Comparison of ENCODE assay signal across 15 cellular contexts in the genomic region with DNA sequence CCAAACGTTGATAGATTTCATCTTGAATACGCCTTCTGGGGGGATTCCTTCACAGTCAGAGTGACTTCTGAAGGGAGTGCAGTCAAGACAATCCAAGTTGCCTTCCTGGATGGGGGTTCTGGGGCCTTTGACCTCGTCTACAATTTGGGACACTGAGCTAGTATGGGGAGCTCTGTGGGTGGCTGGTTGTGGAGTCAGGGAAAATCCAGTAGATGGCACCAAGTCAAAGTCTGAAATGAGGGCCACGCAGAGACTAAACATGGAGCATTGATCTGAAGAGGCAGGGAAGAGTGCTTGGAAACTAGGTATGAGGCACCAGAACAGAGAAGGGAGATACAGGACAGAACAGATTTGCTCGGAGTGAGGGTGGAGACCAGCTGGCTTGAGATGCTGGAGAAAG. TPM values are rescaled to one million over a fixed set of nuclear protein-coding genes. Genes with fewer than 3 reads are reported as not detected.
DNase-seq lines count a peak whose midpoint lies in the region; ATAC-seq and TF ChIP-seq lines count a peak whose summit lies in the region.
"Had no signal": no experiment of that assay in that cellular context is flagged by ENCODE, and none has a peak within 500 bp of the region (broad histone marks: within the 10 kb centered on the region; RNA-seq: fewer than 3 reads in every experiment).

No MANE protein-coding gene starts in this region.

- peaks cover 17% of the 10 kb centered on the region for H3K4me1 ChIP-seq in upper lobe of right lung

- peak in 4 of 6 experiments; percentile 12 to 41 (median 26) for DNase-seq in stimulated activated naive CD4-positive, alpha-beta T cell (lab: John Stamatoyannopoulos, UW)
- DNase-seq in stimulated activated naive CD4-positive, alpha-beta T cell treated with Interleukin-2 at 50 U/mL for 16 hours (lab: John Stamatoyannopoulos, UW), result no peak
- DNase-seq in fibroblast of villous mesenchyme (ENCODE audit: low read depth) (no peak), upper lobe of right lung (no peak), DMS153 treated with DMSO at 0.1 percent for 48 hours (lab: John Stamatoyannopoulos, UW; ENCODE audit: unreplicated experiment) (no peak), left ventricle myocardium superior (no peak)
- DNase-seq: activated T-cell treated with anti-CD3 and anti-CD28 coated beads, Interleukin-2, amount 50 U/mL, for 4 hours; C1 segment of cervical spinal cord; central memory CD4-positive, alpha-beta T cell; NCI-H2029; stimulated activated CD4-positive, alpha-beta T cell treated with anti-CD3 and anti-CD28 coated beads, Interleukin-12 subunit alpha, Interleukin-12 subunit beta, amount 100 ng/mL, for 4 hours; stimulated activated CD8-positive, alpha-beta memory T cell treated with anti-CD3 and anti-CD28 coated beads, Interleukin-4, amount 100 ng/mL, for 48 hours had no signal

- no peak overlapping the region for H3K4me3 ChIP-seq in fibroblast of villous mesenchyme (ENCODE audit: low read depth, low read length)
- no peak overlapping the region for H3K4me3 ChIP-seq in upper lobe of right lung

- TF ChIP-seq CTCF in fibroblast of villous mesenchyme (IDR thresholded peaks at IDR 0.05; ENCODE audit: insufficient read depth, low read depth, low read length), result peak; percentile 29
- no peak for TF ChIP-seq CTCF in upper lobe of right lung (IDR thresholded peaks at IDR 0.05)

- intact Hi-C loops in upper lobe of right lung (cut with DNase I) (no loop called here), left ventricle myocardium superior (cut with micrococcal nuclease) (no loop called here)

- 0 out of 3 replicates have a peak, but pooled peaks have one; percentile 38 for ATAC-seq in SK-N-SH treated with all-trans-retinoic acid at 6 μM for 48 hours
- peak; percentile 8 for ATAC-seq in upper lobe of right lung
- no peak for ATAC-seq in left ventricle myocardium superior
- ATAC-seq in GM21360 (IDR thresholded peaks at IDR 0.05; ENCODE audit: unreplicated experiment), result no peak

- H3K27ac ChIP-seq in upper lobe of right lung, result no peak overlapping the region

- no peaks in the 10 kb centered on the region for H3K9me3 ChIP-seq in upper lobe of right lung

- H3K36me3 ChIP-seq in upper lobe of right lung, result no peaks in the 10 kb centered on the region

- no peaks in the 10 kb centered on the region for H3K27me3 ChIP-seq in upper lobe of right lung

TF ChIP-seq in SK-N-SH treated with all-trans-retinoic acid at 6 μM for 48 hours, 23 proteins besides CTCF, POLR2A, EP300 and RAD21:
- TF ChIP-seq ZFP3 (CRISPR knock-in tag; IDR thresholded peaks at IDR 0.05), result no peak
- TF ChIP-seq CSDC2 (CRISPR knock-in tag; IDR thresholded peaks at IDR 0.05), result no peak
- TF ChIP-seq BACH2 (CRISPR knock-in tag; IDR thresholded peaks at IDR 0.05; ENCODE audit: borderline replicate concordance), result no peak
- no peak for TF ChIP-seq GLIS3 (CRISPR knock-in tag; IDR thresholded peaks at IDR 0.05)
- TF ChIP-seq, protein P1, sequence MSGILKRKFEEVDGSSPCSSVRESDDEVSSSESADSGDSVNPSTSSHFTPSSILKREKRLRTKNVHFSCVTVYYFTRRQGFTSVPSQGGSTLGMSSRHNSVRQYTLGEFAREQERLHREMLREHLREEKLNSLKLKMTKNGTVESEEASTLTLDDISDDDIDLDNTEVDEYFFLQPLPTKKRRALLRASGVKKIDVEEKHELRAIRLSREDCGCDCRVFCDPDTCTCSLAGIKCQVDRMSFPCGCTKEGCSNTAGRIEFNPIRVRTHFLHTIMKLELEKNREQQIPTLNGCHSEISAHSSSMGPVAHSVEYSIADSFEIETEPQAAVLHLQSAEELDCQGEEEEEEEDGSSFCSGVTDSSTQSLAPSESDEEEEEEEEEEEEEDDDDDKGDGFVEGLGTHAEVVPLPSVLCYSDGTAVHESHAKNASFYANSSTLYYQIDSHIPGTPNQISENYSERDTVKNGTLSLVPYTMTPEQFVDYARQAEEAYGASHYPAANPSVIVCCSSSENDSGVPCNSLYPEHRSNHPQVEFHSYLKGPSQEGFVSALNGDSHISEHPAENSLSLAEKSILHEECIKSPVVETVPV (CRISPR knock-in tag; IDR thresholded peaks at IDR 0.05), result no peak
- no peak for TF ChIP-seq ISL1 (CRISPR knock-in tag; IDR thresholded peaks at IDR 0.05)
- TF ChIP-seq ARNTL (CRISPR knock-in tag; IDR thresholded peaks at IDR 0.05; ENCODE audit: borderline replicate concordance, low read depth), result no peak
- no peak for TF ChIP-seq SNAI2 (CRISPR knock-in tag; IDR thresholded peaks at IDR 0.05)
- no peak for TF ChIP-seq ESRRG (CRISPR knock-in tag; IDR thresholded peaks at IDR 0.05)
- TF ChIP-seq, protein P2, sequence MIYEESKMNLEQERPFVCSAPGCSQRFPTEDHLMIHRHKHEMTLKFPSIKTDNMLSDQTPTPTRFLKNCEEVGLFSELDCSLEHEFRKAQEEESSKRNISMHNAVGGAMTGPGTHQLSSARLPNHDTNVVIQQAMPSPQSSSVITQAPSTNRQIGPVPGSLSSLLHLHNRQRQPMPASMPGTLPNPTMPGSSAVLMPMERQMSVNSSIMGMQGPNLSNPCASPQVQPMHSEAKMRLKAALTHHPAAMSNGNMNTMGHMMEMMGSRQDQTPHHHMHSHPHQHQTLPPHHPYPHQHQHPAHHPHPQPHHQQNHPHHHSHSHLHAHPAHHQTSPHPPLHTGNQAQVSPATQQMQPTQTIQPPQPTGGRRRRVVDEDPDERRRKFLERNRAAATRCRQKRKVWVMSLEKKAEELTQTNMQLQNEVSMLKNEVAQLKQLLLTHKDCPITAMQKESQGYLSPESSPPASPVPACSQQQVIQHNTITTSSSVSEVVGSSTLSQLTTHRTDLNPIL (CRISPR knock-in tag; IDR thresholded peaks at IDR 0.05; ENCODE audit: low read depth), result no peak
- TF ChIP-seq PPARA (CRISPR knock-in tag; IDR thresholded peaks at IDR 0.05; ENCODE audit: borderline replicate concordance), result no peak
- no peak for TF ChIP-seq PATZ1 (CRISPR knock-in tag; IDR thresholded peaks at IDR 0.05; ENCODE audit: borderline replicate concordance)

RNA-seq across cellular contexts. Expression of gene CCN6, which starts 43.6 kb away (rescaled TPM):
- total RNA-seq in fibroblast of villous mesenchyme (not detected in 2 replicates), upper lobe of right lung (not detected), left ventricle myocardium superior (not detected)
- total RNA-seq: H1 had no signal

Comparison
In these comparisons a context has a peak if more than half of its experiments do, and no peak if none do; other contexts are left out.
1. DNase-seq: peak in stimulated activated naive CD4-positive, alpha-beta T cell (4 of 6); none in stimulated activated naive CD4-positive, alpha-beta T cell treated with Interleukin-2 at 50 U/mL for 16 hours (single experiment), fibroblast of villous mesenchyme (single experiment), upper lobe of right lung (single experiment), DMS153 treated with DMSO at 0.1 percent for 48 hours (single experiment) and left ventricle myocardium superior (single experiment).
2. ATAC-seq: peak in SK-N-SH treated with all-trans-retinoic acid at 6 μM for 48 hours (single experiment) and upper lobe of right lung (single experiment); none in left ventricle myocardium superior (single experiment) and GM21360 (single experiment).